ENCODE assay signal across 28 cellular contexts in genomic region chr18:13392899-13393298, GRCh38.
"Had no signal": no experiment of that assay in that cellular context is flagged by ENCODE, and none has a peak within 500 bp of the region (broad histone marks: within the 10 kb centered on the region; RNA-seq: fewer than 3 reads in every experiment).

No MANE protein-coding gene starts in this region.

- H3K27me3 ChIP-seq: adrenal gland, body of pancreas, cardiac muscle cell, ovary, suprapubic skin, tibial nerve had no signal

- H3K4me3 Mint-ChIP-seq: activated T-cell treated with anti-CD3 and anti-CD28 coated beads, Interleukin-2, amount 50 U/mL, for 24 hours; activated T-helper 17 cell treated with anti-CD3 and anti-CD28 coated beads, Interleukin-2, amount 50 U/mL, for 72 hours; effector memory CD8-positive, alpha-beta T cell; natural killer cell had no signal

- FAIRE-seq: kidney had no signal

- DNase-seq: activated CD4-positive, alpha-beta T cell treated with anti-CD3 and anti-CD28 coated beads for 4 hours; activated CD4-positive, alpha-beta T cell treated with anti-CD3 and anti-CD28 coated beads, Interleukin-2, amount 50 U/mL, for 4 hours; activated CD8-positive, alpha-beta memory T cell treated with anti-CD3 and anti-CD28 coated beads, Interleukin-2, amount 50 U/mL, for 48 hours; activated naive CD4-positive, alpha-beta T cell; activated T-cell treated with anti-CD3 and anti-CD28 coated beads, Interleukin-2, amount 50 U/mL, for 24 hours; aorta; body of pancreas; cortex of kidney; effector memory CD8-positive, alpha-beta T cell; foreskin fibroblast; hippocampal formation; kidney; left ventricle myocardium inferior; mesendoderm; natural killer cell; ovary; retina; stimulated activated naive CD4-positive, alpha-beta T cell had no signal

- H3K36me3 Mint-ChIP-seq: natural killer cell had no signal

- H3K36me3 ChIP-seq: cardiac muscle cell, ovary, prostate gland, suprapubic skin, tibial nerve had no signal

- H3K27me3 Mint-ChIP-seq: activated T-cell treated with anti-CD3 and anti-CD28 coated beads, Interleukin-2, amount 50 U/mL, for 24 hours; activated T-helper 17 cell treated with anti-CD3 and anti-CD28 coated beads, Interleukin-2, amount 50 U/mL, for 72 hours had no signal

- H3K27ac Mint-ChIP-seq: activated naive CD4-positive, alpha-beta T cell treated with anti-CD3 and anti-CD28 coated beads, Interleukin-2, amount 50 U/mL, for 72 hours; activated T-cell treated with anti-CD3 and anti-CD28 coated beads, Interleukin-2, amount 50 U/mL, for 24 hours; activated T-helper 17 cell treated with anti-CD3 and anti-CD28 coated beads, Interleukin-2, amount 50 U/mL, for 72 hours; effector memory CD8-positive, alpha-beta T cell; natural killer cell had no signal

- H3K4me1 Mint-ChIP-seq: natural killer cell had no signal

- H3K27ac ChIP-seq: adrenal gland, body of pancreas, cardiac muscle cell, left ventricle myocardium inferior, ovary, prostate gland, suprapubic skin, tibial nerve had no signal

- H3K4me3 ChIP-seq: adrenal gland, body of pancreas, cardiac muscle cell, left ventricle myocardium inferior, lung, ovary, prostate gland, smooth muscle cell, suprapubic skin, tibial nerve had no signal

- ATAC-seq: activated naive CD4-positive, alpha-beta T cell treated with anti-CD3 and anti-CD28 coated beads, Interleukin-2, amount 50 U/mL, for 72 hours; activated T-helper 17 cell treated with anti-CD3 and anti-CD28 coated beads, Interleukin-2, amount 50 U/mL, for 72 hours; body of pancreas; effector memory CD8-positive, alpha-beta T cell; esophagus mucosa; natural killer cell had no signal

- H3K4me1 ChIP-seq: adrenal gland, body of pancreas, prostate gland had no signal

- H3K9me3 Mint-ChIP-seq: activated naive CD4-positive, alpha-beta T cell treated with anti-CD3 and anti-CD28 coated beads, Interleukin-2, amount 50 U/mL, for 72 hours; activated T-cell treated with anti-CD3 and anti-CD28 coated beads, Interleukin-2, amount 50 U/mL, for 24 hours; activated T-helper 17 cell treated with anti-CD3 and anti-CD28 coated beads, Interleukin-2, amount 50 U/mL, for 72 hours; effector memory CD8-positive, alpha-beta T cell; natural killer cell had no signal

- H3K9me3 ChIP-seq: adrenal gland, body of pancreas, left ventricle myocardium inferior, ovary, prostate gland, suprapubic skin, tibial nerve had no signal
